16 cellular contexts compared by ENCODE assay signal in the genomic region with DNA sequence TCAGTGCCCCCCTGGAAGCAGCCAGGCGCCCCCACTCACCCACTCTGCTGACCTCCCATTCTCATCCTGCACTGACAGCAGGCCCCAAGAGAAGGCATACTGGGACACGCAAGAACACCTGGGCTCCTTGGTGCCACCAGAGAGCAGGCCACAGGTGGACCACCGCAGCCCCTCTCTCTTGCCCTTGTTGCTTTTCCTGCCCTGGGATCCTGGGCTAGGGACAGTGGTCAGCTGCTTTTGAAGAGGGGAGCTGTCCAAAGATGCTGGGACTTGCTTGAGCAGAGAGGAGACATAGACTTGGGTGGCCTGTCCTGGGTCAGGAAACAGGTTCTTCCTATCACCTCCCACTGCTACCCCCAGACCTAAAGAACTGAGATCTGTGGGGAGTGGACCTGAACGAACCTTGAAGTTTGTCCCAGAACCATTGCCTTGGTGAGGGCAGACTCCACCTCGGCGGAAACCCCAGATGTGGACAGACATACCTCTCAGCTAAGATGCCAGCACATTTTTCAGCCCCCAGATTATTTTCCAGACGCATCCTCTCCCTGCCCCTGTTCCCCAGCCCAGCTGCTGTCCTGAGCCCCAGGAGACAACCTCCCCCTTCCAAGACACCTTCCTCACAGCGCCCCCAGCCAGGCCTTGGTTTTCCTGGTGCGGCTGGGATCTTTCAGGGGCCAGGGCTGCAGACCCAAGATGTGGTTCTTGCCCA. TPM values are rescaled to one million over a fixed set of nuclear protein-coding genes. Genes with fewer than 3 reads are reported as not detected.
DNase-seq lines count a peak whose midpoint lies in the region; ATAC-seq and TF ChIP-seq lines count a peak whose summit lies in the region.
"Had no signal": no experiment of that assay in that cellular context is flagged by ENCODE, and none has a peak within 500 bp of the region (broad histone marks: within the 10 kb centered on the region; RNA-seq: fewer than 3 reads in every experiment).

No MANE protein-coding gene starts in this region.

- no peak overlapping the region for H2BK5ac ChIP-seq in H9 (ENCODE audit: insufficient read length, low read length)

- H3K4me1 ChIP-seq in BLaER1 (peaks cover 47% of the 10 kb centered on the region), H9 (ENCODE audit: insufficient read depth, low read length) (peaks cover 3% of the 10 kb centered on the region; the same call in 1 of the 2 replicates)

- no peak overlapping the region for H3K18ac ChIP-seq in H9 (ENCODE audit: insufficient read length, low read depth, low read length)

- no CpG with 5 or more reads among the region's 9 CpGs for WGBS in H9 (ENCODE audit: extremely low coverage, insufficient read length, low lambda C conversion rate)

- H2BK12ac ChIP-seq in H9 (ENCODE audit: insufficient read length, low read depth, low read length) = no peak overlapping the region

- no peak overlapping the region for H3T11ph ChIP-seq in H9 (ENCODE audit: low read length)

- H3K27ac Mint-ChIP-seq in H9 (no peak overlapping the region), naive B cell (peak overlapping the region in 1 of 6 donors; percentile 44)
- no peak overlapping the region for H3K27ac Mint-ChIP-seq in central memory CD8-positive, alpha-beta T cell (ENCODE audit: low read depth)

- H3K27me3 ChIP-seq in BLaER1 = peaks cover 32% of the 10 kb centered on the region
- peaks cover 21% of the 10 kb centered on the region; the same call in 1 of the 2 replicates for H3K27me3 ChIP-seq in H9 (ENCODE audit: insufficient read depth, low read length)

- no peak overlapping the region for H4K8ac ChIP-seq in H9 (replicated peaks; ENCODE audit: insufficient read length, low read depth, low read length)

- H3K79me2 ChIP-seq in H9 (ENCODE audit: insufficient read depth, low read length) = no peaks in the 10 kb centered on the region

- no peak overlapping the region for H3K23ac ChIP-seq in H9 (ENCODE audit: insufficient read length, low read depth, low read length)

- H3K9me3 Mint-ChIP-seq in H9 (no peaks in the 10 kb centered on the region), naive B cell (peaks cover 0 to 2% (median 0%) of the 10 kb centered on the region in 7 donors)
- no peaks in the 10 kb centered on the region for H3K9me3 Mint-ChIP-seq in central memory CD8-positive, alpha-beta T cell

- H4K91ac ChIP-seq in H9 (ENCODE audit: insufficient read length, low read depth, low read length) = no peak overlapping the region

- peaks cover 72% of the 10 kb centered on the region for H3K27me3 Mint-ChIP-seq in H9 (ENCODE audit: low read depth)
- peaks cover 61% of the 10 kb centered on the region for H3K27me3 Mint-ChIP-seq in central memory CD8-positive, alpha-beta T cell
- H3K27me3 Mint-ChIP-seq in naive B cell = peaks cover 32 to 79% (median 74%) of the 10 kb centered on the region in 3 donors

- H3K4me3 Mint-ChIP-seq in H9 (peak overlapping the region; percentile 74 to 84), naive B cell (peak overlapping the region in 6 of 8 donors; percentile 25 to 70 (median 42))
- H3K4me3 Mint-ChIP-seq in central memory CD8-positive, alpha-beta T cell = peak overlapping the region; percentile 36

- peaks cover 55% of the 10 kb centered on the region for H4K20me1 ChIP-seq in BLaER1
- no peaks in the 10 kb centered on the region for H4K20me1 ChIP-seq in H9 (ENCODE audit: control insufficient read depth, insufficient read depth, insufficient read length)

- no peak overlapping the region for H3K4ac ChIP-seq in H9 (ENCODE audit: low read depth, low read length)

- H3K4me1 Mint-ChIP-seq in H9 (peaks cover 21 to 30% of the 10 kb centered on the region in 2 experiments), naive B cell (peaks cover 8 to 10% (median 8%) of the 10 kb centered on the region in 3 donors)
- H3K4me1 Mint-ChIP-seq in central memory CD8-positive, alpha-beta T cell = peaks cover 7% of the 10 kb centered on the region

- H3K9me3 ChIP-seq in BLaER1 = no peaks in the 10 kb centered on the region
- no peaks in the 10 kb centered on the region for H3K9me3 ChIP-seq in H9 (ENCODE audit: control insufficient read depth, low read depth, low read length)

- no peak overlapping the region for H3K56ac ChIP-seq in H9 (ENCODE audit: insufficient read length, low read depth, low read length)

- no peak overlapping the region for H2BK15ac ChIP-seq in H9 (ENCODE audit: low read depth, low read length)

- H3K79me1 ChIP-seq in H9 (ENCODE audit: insufficient read depth, low read depth, low read length, poor library complexity, severe bottlenecking) = no peaks in the 10 kb centered on the region

- H3K4me3 ChIP-seq in BLaER1 = peak overlapping the region; percentile 81
- H3K4me3 ChIP-seq: lung had no signal

- DNase-seq in H9 (peak; percentile 47), naive B cell (no peak), NCI-H2227 (lab: John Stamatoyannopoulos, UW; ENCODE audit: unreplicated experiment) (no peak), NCI-H146 (lab: John Stamatoyannopoulos, UW) (no peak), Kasumi-1 (lab: John Stamatoyannopoulos, UW) (no peak)
- no peak for DNase-seq in central memory CD8-positive, alpha-beta T cell (ENCODE audit: low spot score in 2 of 2)
- DNase-seq: activated CD4-positive, CD25-positive, alpha-beta regulatory T cell; hippocampal formation; PC-3 had no signal

- H3K4me2 ChIP-seq in BLaER1 (peak overlapping the region; percentile 84), H9 (ENCODE audit: insufficient read depth, insufficient read length, low read length) (peak overlapping the region; percentile 51)
- H3K4me2 ChIP-seq: KMS-11 had no signal

- no peak overlapping the region for H2BK20ac ChIP-seq in H9 (ENCODE audit: low read depth, low read length, poor library complexity, severe bottlenecking)

- no peak overlapping the region for H2AFZ ChIP-seq in H9 (ENCODE audit: low read length)

- peak overlapping the region; percentile 82 for H3K9ac ChIP-seq in BLaER1
- H3K9ac ChIP-seq in H9 (ENCODE audit: extremely low read depth, insufficient read length, low read length) = no peak overlapping the region
- H3K9ac ChIP-seq: KMS-11 had no signal

- no peak overlapping the region for H3K14ac ChIP-seq in H9 (ENCODE audit: insufficient read depth, low read length)

- H2BK120ac ChIP-seq in H9 (ENCODE audit: low read depth, low read length, poor library complexity, severe bottlenecking) = no peak overlapping the region

- H4K5ac ChIP-seq in H9 (ENCODE audit: insufficient read length, low read depth, low read length) = no peak overlapping the region

- ATAC-seq in central memory CD8-positive, alpha-beta T cell (replicated peaks; ENCODE audit: extremely low read depth, poor library complexity, severe bottlenecking) = no peak
- no peak for ATAC-seq in naive B cell (ENCODE audit: low read depth in 2 of 2)
- ATAC-seq in GM19328 (IDR thresholded peaks at IDR 0.05; ENCODE audit: unreplicated experiment) = no peak
- ATAC-seq: PC-3 had no signal

- H3K36me3 Mint-ChIP-seq in H9 (ENCODE audit: insufficient read depth in 1 of 3, low read depth in 3 of 3) = no peaks in the 10 kb centered on the region
- no peaks in the 10 kb centered on the region for H3K36me3 Mint-ChIP-seq in central memory CD8-positive, alpha-beta T cell (ENCODE audit: insufficient read depth)
- H3K36me3 Mint-ChIP-seq in naive B cell = no peaks in the 10 kb centered on the region

- 0 out of 2 replicates have a peak, but pooled peaks cover 2% of the 10 kb centered on the region for H3K36me3 ChIP-seq in BLaER1

- no peak overlapping the region for H2AK5ac ChIP-seq in H9 (ENCODE audit: insufficient read length, low read length)

- peaks cover 11% of the 10 kb centered on the region for H3K23me2 ChIP-seq in H9 (ENCODE audit: insufficient read length, low read depth, low read length, poor library complexity, severe bottlenecking)

- TF ChIP-seq CTCF in H9 (conservative IDR thresholded peaks at IDR 0.05) = 0 out of 3 replicates have a peak, but pooled peaks have one; percentile 13

- H3K27ac ChIP-seq in BLaER1 = peak overlapping the region; percentile 83
- no peak overlapping the region for H3K27ac ChIP-seq in H9 (ENCODE audit: insufficient read length, low read depth, low read length)
- H3K27ac ChIP-seq: KMS-11 had no signal

RNA-seq across cellular contexts. Expression of a gene that starts 1.1 kb away (rescaled TPM):
- 0.85 and 1.0 TPM in 2 replicates for total RNA-seq in H9 (2021)
- not detected for polyA plus RNA-seq in naive B cell (ENCODE audit: low read depth in 6 of 6)
- total RNA-seq: astrocyte, H4, omental fat pad, PC-3 had no signal
